15 cellular contexts compared by ENCODE assay signal in genomic region chr11:102534261-102534872, GRCh38. TPM values are rescaled to one million over a fixed set of nuclear protein-coding genes. Genes with fewer than 3 reads are reported as not detected.
DNase-seq lines count a peak whose midpoint lies in the region; ATAC-seq, FAIRE-seq and TF ChIP-seq lines count a peak whose summit lies in the region.
"Had no signal": no experiment of that assay in that cellular context is flagged by ENCODE, and none has a peak within 500 bp of the region (broad histone marks: within the 10 kb centered on the region; RNA-seq: fewer than 3 reads in every experiment).

No MANE protein-coding gene starts in this region.

- no peak overlapping the region for H3K56ac ChIP-seq in IMR-90 (ENCODE audit: extremely low read depth, insufficient read depth, low read length)

- in situ Hi-C loops in IMR-90 (cut with MboI; ENCODE audit: low sequenced_read_pairs), result no loop called here

- no peak overlapping the region for H2BK120ac ChIP-seq in IMR-90 (ENCODE audit: low read depth, low read length)

- FAIRE-seq in bronchial epithelial cell (lab: Jason Lieb, UNC), result peak; percentile 28
- no peak for FAIRE-seq in small intestine (lab: Jason Lieb, UNC)

- H3K79me1 ChIP-seq in IMR-90 (ENCODE audit: low read depth in 1 of 2, low read length in 2 of 2), result no peaks in the 10 kb centered on the region

- TF ChIP-seq RAD21 in IMR-90 (IDR thresholded peaks at IDR 0.05; ENCODE audit: low read length), result no peak

- H3K36me3 ChIP-seq in IMR-90 (ENCODE audit: control insufficient read depth, insufficient read depth, low read length) (no peaks in the 10 kb centered on the region), bronchial epithelial cell (ENCODE audit: control insufficient read depth, insufficient read depth, low read length) (no peaks in the 10 kb centered on the region), small intestine (ENCODE audit: control insufficient read depth in 2 of 2, insufficient read depth in 2 of 2, low read length in 2 of 2) (no peaks in the 10 kb centered on the region)
- H3K36me3 ChIP-seq: left ventricle myocardium inferior had no signal

- TF ChIP-seq CTCF in IMR-90 (conservative IDR thresholded peaks at IDR 0.05; ENCODE audit: low read depth, low read length), result 0 out of 2 replicates have a peak, but pooled peaks have one; percentile 10
- peak; percentile 35 for TF ChIP-seq CTCF in bronchial epithelial cell (IDR thresholded peaks at IDR 0.05; ENCODE audit: insufficient read depth, low read length, severe bottlenecking)

- dilution Hi-C loops in IMR-90 (cut with HindIII; ENCODE audit: low sequenced_read_pairs, unreplicated experiment), result no loop called here

- no peak for TF ChIP-seq POLR2A in IMR-90 (IDR thresholded peaks at IDR 0.05; ENCODE audit: low read depth, low read length)

- POLR2A ChIA-PET in IMR-90 (lab: Charles Lee; ENCODE audit: unreplicated experiment), result no interaction called here

- H2AK5ac ChIP-seq in IMR-90 (ENCODE audit: low read depth, low read length), result no peak overlapping the region

- H2BK5ac ChIP-seq in IMR-90 (ENCODE audit: low read depth, low read length, poor library complexity, severe bottlenecking), result no peak overlapping the region

- H3K14ac ChIP-seq in IMR-90 (replicated peaks; ENCODE audit: low read depth, low read length), result no peak overlapping the region

- no TSS peak for BruUV-seq in IMR-90 (replicated peaks; lab: Mats Ljungman, UMichigan)

- H4K20me1 ChIP-seq in IMR-90 (ENCODE audit: insufficient read depth, low read length), result no peaks in the 10 kb centered on the region

- H3K27me3 ChIP-seq in IMR-90 (ENCODE audit: control insufficient read depth, insufficient read depth, low read length) (peaks cover 7% of the 10 kb centered on the region), bronchial epithelial cell (ENCODE audit: control insufficient read depth, insufficient read depth, low read length) (no peaks in the 10 kb centered on the region), small intestine (ENCODE audit: control insufficient read depth in 2 of 2, insufficient read depth in 2 of 2, low read length in 2 of 2) (no peaks in the 10 kb centered on the region)

- peaks cover 3% of the 10 kb centered on the region; the same call in 1 of the 2 replicates for H3K9me1 ChIP-seq in IMR-90 (ENCODE audit: insufficient read depth, low read length)

- H3K4me2 ChIP-seq in IMR-90 (ENCODE audit: low read depth, low read length), result no peak overlapping the region

- no peak overlapping the region for H3K27ac ChIP-seq in IMR-90 (ENCODE audit: insufficient read depth, low read length)
- no peak overlapping the region for H3K27ac ChIP-seq in small intestine (ENCODE audit: low read depth in 1 of 2, low read length in 1 of 2)
- H3K27ac ChIP-seq: left ventricle myocardium inferior, SK-N-MC had no signal

- intact Hi-C loops in IMR-90 (cut with micrococcal nuclease), result no loop called here

- no peak for ATAC-seq in IMR-90 (ENCODE audit: low read depth)
- ATAC-seq: stimulated activated memory B cell treated with anti-CD40 and anti-IgM and Interleukin-4, amounts not matched to agents 10 μg/mL and 1 μg/mL and 100 μg/mL, for 72 hours had no signal

- no peak overlapping the region for H2BK20ac ChIP-seq in IMR-90 (ENCODE audit: low read depth, low read length)

- no peak overlapping the region for H3K18ac ChIP-seq in IMR-90 (ENCODE audit: low read depth, low read length)

- no peak overlapping the region for H2AK9ac ChIP-seq in IMR-90 (replicated peaks; ENCODE audit: low read depth, low read length, poor library complexity)

- H4K8ac ChIP-seq in IMR-90 (ENCODE audit: low read depth in 2 of 2, low read length in 2 of 2), result no peak overlapping the region

- H4K5ac ChIP-seq in IMR-90 (ENCODE audit: low read depth, low read length), result no peak overlapping the region

- H3K9me3 ChIP-seq in IMR-90 (ENCODE audit: control insufficient read depth, insufficient read depth, low read length) (no peaks in the 10 kb centered on the region), small intestine (ENCODE audit: control insufficient read depth, low read depth) (no peaks in the 10 kb centered on the region)
- H3K9me3 ChIP-seq: left ventricle myocardium inferior had no signal

- H4K91ac ChIP-seq in IMR-90 (ENCODE audit: insufficient read depth, low read depth, low read length), result no peak overlapping the region

- H2BK15ac ChIP-seq in IMR-90 (ENCODE audit: low read depth, low read length), result no peak overlapping the region

- H3K23ac ChIP-seq in IMR-90 (ENCODE audit: low read depth, low read length), result no peak overlapping the region

- WGBS in IMR-90 (ENCODE audit: extremely low coverage in 2 of 2, insufficient read length in 1 of 2), 2 experiments, result 73% methylated on average over 4 of the region's 6 CpGs; no CpG with 5 or more reads in 1 of the 2 experiments
- WGBS in small intestine, 3 donors, result 52 to 72% (median 66%) methylated on average over 6 of the region's 6 CpGs

- no peak overlapping the region for H3K9ac ChIP-seq in IMR-90 (ENCODE audit: low read depth, low read length)

- no peaks in the 10 kb centered on the region for H3K4me1 ChIP-seq in IMR-90 (ENCODE audit: control insufficient read depth, insufficient read depth, low read length)
- no peaks in the 10 kb centered on the region for H3K4me1 ChIP-seq in small intestine (ENCODE audit: control insufficient read depth in 2 of 2, insufficient read depth in 1 of 2, low read depth in 1 of 2, low read length in 1 of 2)
- H3K4me1 ChIP-seq: left ventricle myocardium inferior had no signal

- peak; percentile 21 for DNase-seq in DMS53 (lab: John Stamatoyannopoulos, UW)
- DNase-seq in DMS53 treated with DMSO at 0.1 percent for 48 hours (lab: John Stamatoyannopoulos, UW; ENCODE audit: unreplicated experiment), result no peak
- no peak for DNase-seq in IMR-90
- DNase-seq in bronchial epithelial cell (ENCODE audit: low read depth), result no peak
- DNase-seq in renal cortical epithelial cell (ENCODE audit: low read depth), result peak; percentile 54
- no peak for DNase-seq in NCI-H510A (lab: John Stamatoyannopoulos, UW)
- DNase-seq in small intestine, result no peak
- DNase-seq in NCI-H82 treated with DMSO at 0.1 percent for 48 hours (lab: John Stamatoyannopoulos, UW; ENCODE audit: unreplicated experiment), result no peak
- DNase-seq: 8988T; activated CD4-positive, alpha-beta memory T cell treated with anti-CD3 and anti-CD28 coated beads, Interleukin-2, amount 10 ng/mL, durations not matched to agents 7 days and 5 days; dermis blood vessel endothelial cell; KBM-7; left ventricle myocardium inferior had no signal

- CTCF ChIA-PET in IMR-90 (lab: Yijun Ruan, JAX), result no interaction called here

- no peak overlapping the region for H3K4ac ChIP-seq in IMR-90 (ENCODE audit: low read depth, low read length)

- no peak overlapping the region for H2AFZ ChIP-seq in IMR-90 (replicated peaks; ENCODE audit: low read length, poor library complexity)

- H3K4me3 ChIP-seq in IMR-90 (ENCODE audit: insufficient read depth, low read depth, low read length), result no peak overlapping the region
- H3K4me3 ChIP-seq in bronchial epithelial cell (ENCODE audit: low read depth, low read length), result no peak overlapping the region
- no peak overlapping the region for H3K4me3 ChIP-seq in small intestine (ENCODE audit: low read depth in 1 of 2, low read length in 2 of 2)
- H3K4me3 ChIP-seq: left ventricle myocardium inferior, SK-N-MC had no signal

TF ChIP-seq in IMR-90, 13 proteins besides CTCF, POLR2A, EP300 and RAD21:
- no peak for TF ChIP-seq RFX5 (IDR thresholded peaks at IDR 0.05; ENCODE audit: low read depth, low read length)
- no peak for TF ChIP-seq MAZ (IDR thresholded peaks at IDR 0.05; ENCODE audit: borderline replicate concordance, low read depth, low read length)
- no peak for TF ChIP-seq RCOR1 (IDR thresholded peaks at IDR 0.05; ENCODE audit: insufficient replicate concordance, low read length)
- TF ChIP-seq CHD1 (IDR thresholded peaks at IDR 0.05; ENCODE audit: low read depth, low read length), result no peak
- TF ChIP-seq CEBPB (IDR thresholded peaks at IDR 0.05; ENCODE audit: low read depth, low read length), result no peak
- no peak for TF ChIP-seq SMC3 (IDR thresholded peaks at IDR 0.05; ENCODE audit: low read depth, low read length)
- no peak for TF ChIP-seq ELK1 (IDR thresholded peaks at IDR 0.05; ENCODE audit: borderline replicate concordance, low read depth, low read length)
- TF ChIP-seq NFE2L2 (IDR thresholded peaks at IDR 0.05; ENCODE audit: low read depth, low read length), result no peak
- no peak for TF ChIP-seq FOS (IDR thresholded peaks at IDR 0.05; ENCODE audit: low read depth, low read length)
- no peak for TF ChIP-seq MXI1 (IDR thresholded peaks at IDR 0.05; ENCODE audit: borderline replicate concordance, low read depth, low read length)
- no peak for TF ChIP-seq USF2 (IDR thresholded peaks at IDR 0.05; ENCODE audit: low read depth, low read length)

RNA-seq across cellular contexts. Expression of gene MMP7, which starts 3.8 kb away (rescaled TPM):
- total RNA-seq in IMR-90 (2012; rRNA removed) (not detected in 2 replicates), bronchial epithelial cell (not detected in 2 replicates), renal cortical epithelial cell (2,273 and 2,825 TPM in 2 replicates)
- polyA plus RNA-seq in IMR-90 (2012; rRNA removed) (not detected in 2 replicates), small intestine (under 1 TPM in 1 of 3 donors, not detected in 2; 0.36 TPM)
- polyA plus RNA-seq in IMR-90 (2012; cell fraction: cytosol; rRNA removed), result not detected in 2 replicates
- not detected in 2 replicates for polyA plus RNA-seq in IMR-90 (2012; cell fraction: nucleus; rRNA removed; ENCODE audit: low replicate concordance)
- total RNA-seq: activated CD4-positive, alpha-beta memory T cell treated with anti-CD3 and anti-CD28 coated beads, Interleukin-2, amount 10 ng/mL, durations not matched to agents 7 days and 5 days; left ventricle myocardium inferior had no signal

Comparison
In these comparisons a context has a peak if more than half of its experiments do, and no peak if none do; other contexts are left out.
1. DNase-seq: peak in DMS53 (single experiment) and renal cortical epithelial cell (single experiment); none in DMS53 treated with DMSO at 0.1 percent for 48 hours (single experiment), IMR-90 (single experiment), bronchial epithelial cell (single experiment), NCI-H510A (single experiment), small intestine (single experiment) and NCI-H82 treated with DMSO at 0.1 percent for 48 hours (single experiment).
2. RNA of gene MMP7, which starts 3.8 kb away (total RNA-seq): 2,273 to 2,825 TPM in renal cortical epithelial cell; not detected in IMR-90 and not detected in bronchial epithelial cell; every median in the first group is over 1,000 times any median in the second.